ENCODE assay signal across 9 cellular contexts in genomic region chr20:38649275-38649891, GRCh38. TPM values are rescaled to one million over a fixed set of nuclear protein-coding genes. Genes with fewer than 3 reads are reported as not detected.
DNase-seq lines count a peak whose midpoint lies in the region; ATAC-seq and TF ChIP-seq lines count a peak whose summit lies in the region.
"Had no signal": no experiment of that assay in that cellular context is flagged by ENCODE, and none has a peak within 500 bp of the region (broad histone marks: within the 10 kb centered on the region; RNA-seq: fewer than 3 reads in every experiment).

No MANE protein-coding gene starts in this region.

- TF ChIP-seq CTCF in AG09319 (IDR thresholded peaks at IDR 0.05; ENCODE audit: low read depth, low read length) = peak; percentile 32
- TF ChIP-seq CTCF in OCI-LY7 (conservative IDR thresholded peaks at IDR 0.05; ENCODE audit: low read length) = peak; percentile 82
- peak; percentile 59 for TF ChIP-seq CTCF in fibroblast of pulmonary artery (IDR thresholded peaks at IDR 0.05; ENCODE audit: low read length, missing control alignments)
- no peak for TF ChIP-seq CTCF in gastroesophageal sphincter (IDR thresholded peaks at IDR 0.05)

- no peaks in the 10 kb centered on the region for H3K9me2 ChIP-seq in OCI-LY7 (ENCODE audit: insufficient read depth, low read length)

- no peak for ATAC-seq in gastroesophageal sphincter

- TF ChIP-seq EP300 in gastroesophageal sphincter (IDR thresholded peaks at IDR 0.05) = no peak

- no peak overlapping the region for H3K4me2 ChIP-seq in OCI-LY7 (ENCODE audit: low read length)

- intact Hi-C loops in OCI-LY7 (cut with micrococcal nuclease; ENCODE audit: unreplicated experiment) = no loop called here
- intact Hi-C loops in CD4-positive, alpha-beta memory T cell (cut with micrococcal nuclease) = no loop called here

- H3K9me3 Mint-ChIP-seq in CD4-positive, alpha-beta memory T cell = peaks cover 0 to 5% (median 0%) of the 10 kb centered on the region in 8 donors

- H3K27me3 ChIP-seq in CD4-positive, alpha-beta memory T cell (ENCODE audit: insufficient read depth, low read length) = peaks cover 9% of the 10 kb centered on the region
- peaks cover 97% of the 10 kb centered on the region for H3K27me3 ChIP-seq in gastroesophageal sphincter

- POLR2A ChIA-PET in OCI-LY7 (lab: Charles Lee) = no interaction called here
- POLR2A ChIA-PET in CD4-positive, alpha-beta memory T cell (lab: Charles Lee; ENCODE audit: partially characterized antibody) = interaction anchor here (0.8 kb wide), 1 partner anchor 157 kb away, joined by 3 read pairs; no protein-coding TSS in a partner anchor

- H3K4me1 ChIP-seq in OCI-LY7 (ENCODE audit: insufficient read depth, low read length, poor library complexity, severe bottlenecking) (peaks cover 4% of the 10 kb centered on the region), gastroesophageal sphincter (peaks cover 0 to 10% (median 0%) of the 10 kb centered on the region in 3 donors)
- peaks cover 11% of the 10 kb centered on the region for H3K4me1 ChIP-seq in CD4-positive, alpha-beta memory T cell (ENCODE audit: insufficient read depth, low read length)

- H3K9me3 ChIP-seq in OCI-LY7 (ENCODE audit: low read length) (no peaks in the 10 kb centered on the region), gastroesophageal sphincter (no peaks in the 10 kb centered on the region)
- no peaks in the 10 kb centered on the region for H3K9me3 ChIP-seq in CD4-positive, alpha-beta memory T cell (ENCODE audit: control insufficient read depth in 1 of 2, low read length in 2 of 2)

- H3K27me3 Mint-ChIP-seq in CD4-positive, alpha-beta memory T cell = peaks cover 22 to 37% of the 10 kb centered on the region in 2 donors

- no peak overlapping the region for H3K4me3 Mint-ChIP-seq in CD4-positive, alpha-beta memory T cell

- H3K4me1 Mint-ChIP-seq in CD4-positive, alpha-beta memory T cell = peaks cover 5 to 8% (median 7%) of the 10 kb centered on the region in 4 donors

- TF ChIP-seq POLR2A in gastroesophageal sphincter (IDR thresholded peaks at IDR 0.05) = no peak

- WGBS in gastroesophageal sphincter (ENCODE audit: low coverage in 1 of 2), 2 donors = 5 to 12% methylated on average over 3 to 5 of the region's 10 CpGs

- H2AFZ ChIP-seq in OCI-LY7 (ENCODE audit: low read length) = no peak overlapping the region

- no peaks in the 10 kb centered on the region for H4K20me1 ChIP-seq in OCI-LY7 (ENCODE audit: insufficient read depth, low read length)

- H3K4me3 ChIP-seq in OCI-LY7 (ENCODE audit: low read depth, low read length, poor library complexity, severe bottlenecking) = no peak overlapping the region
- H3K4me3 ChIP-seq in fibroblast of pulmonary artery (replicated peaks; ENCODE audit: low read depth, low read length) = no peak overlapping the region
- H3K4me3 ChIP-seq in CD4-positive, alpha-beta memory T cell (ENCODE audit: low read length in 2 of 2) = no peak overlapping the region
- H3K4me3 ChIP-seq in gastroesophageal sphincter = no peak overlapping the region

- DNase-seq in AG09319 (ENCODE audit: extremely low read depth, low read depth) (no peak), H4 (ENCODE audit: low spot score) (peak; percentile 32), OCI-LY7 (ENCODE audit: low spot score) (peak; percentile 61), fibroblast of pulmonary artery (ENCODE audit: low read depth) (peak; percentile 48)
- DNase-seq in activated CD4-positive, CD25-positive, alpha-beta regulatory T cell (lab: John Stamatoyannopoulos, UW) = no peak
- DNase-seq in CD4-positive, alpha-beta memory T cell = no peak
- no peak for DNase-seq in stimulated activated naive CD4-positive, alpha-beta T cell (lab: John Stamatoyannopoulos, UW)

- H3K27ac Mint-ChIP-seq in CD4-positive, alpha-beta memory T cell = no peak overlapping the region

- no peaks in the 10 kb centered on the region for H3K36me3 Mint-ChIP-seq in CD4-positive, alpha-beta memory T cell

- no TSS peak for BruUV-seq in OCI-LY7 (replicated peaks; lab: Mats Ljungman, UMichigan)

- CTCF ChIA-PET in OCI-LY7 (lab: Charles Lee; ENCODE audit: unreplicated experiment) = interaction anchor here (0.7 kb wide), 1 partner anchor 102 kb away, joined by 3 read pairs; no protein-coding TSS in a partner anchor
- CTCF ChIA-PET in CD4-positive, alpha-beta memory T cell (lab: Charles Lee; ENCODE audit: partially characterized antibody) = interaction anchor here (0.7 to 12.7 kb wide), 11 partner anchors 9 to 399 kb away, joined by 3 to 103 read pairs (median 3); partner anchors contain the start of genes ACTR5 and DHX35

- H3K79me2 ChIP-seq in OCI-LY7 (ENCODE audit: insufficient read depth, low read depth, low read length) = no peaks in the 10 kb centered on the region

- H3K27ac ChIP-seq in OCI-LY7 (ENCODE audit: low read depth, low read length, poor library complexity, severe bottlenecking) (no peak overlapping the region), gastroesophageal sphincter (no peak overlapping the region)
- H3K27ac ChIP-seq in CD4-positive, alpha-beta memory T cell (ENCODE audit: low read depth, low read length) = no peak overlapping the region
- H3K27ac ChIP-seq: epithelial cell of prostate had no signal

- H3K36me3 ChIP-seq in OCI-LY7 (ENCODE audit: insufficient read depth, low read length) (no peaks in the 10 kb centered on the region), gastroesophageal sphincter (no peaks in the 10 kb centered on the region)
- H3K36me3 ChIP-seq in CD4-positive, alpha-beta memory T cell (ENCODE audit: insufficient read depth, low read length) = no peaks in the 10 kb centered on the region

RNA-seq across cellular contexts. Expression of gene ARHGAP40, which starts 47.8 kb away (rescaled TPM):
- total RNA-seq in H4 (2014; rRNA removed; shearing (Covaris generic)) = not detected in 2 replicates
- total RNA-seq in OCI-LY7 (2014; rRNA removed; shearing (Covaris generic)) = not detected in 2 replicates
- not detected in 2 replicates for total RNA-seq in OCI-LY7 (2022)
- total RNA-seq in CD4-positive, alpha-beta memory T cell = not detected
- polyA plus RNA-seq in CD4-positive, alpha-beta memory T cell = not detected
- not detected for total RNA-seq in gastroesophageal sphincter

Comparison
In these comparisons a context has a peak if more than half of its experiments do, and no peak if none do; other contexts are left out.
1. DNase-seq: peak in H4 (single experiment), OCI-LY7 (single experiment) and fibroblast of pulmonary artery (single experiment); none in AG09319 (single experiment), activated CD4-positive, CD25-positive, alpha-beta regulatory T cell (0 of 4), CD4-positive, alpha-beta memory T cell (0 of 5) and stimulated activated naive CD4-positive, alpha-beta T cell (0 of 6).
2. CTCF ChIP-seq: peak in AG09319 (single experiment), OCI-LY7 (single experiment) and fibroblast of pulmonary artery (single experiment); none in gastroesophageal sphincter (0 of 4).